In genomic region chr5:43066799-43067741, GRCh38 we compare ENCODE assay signal across 9 cellular contexts. TPM values are rescaled to one million over a fixed set of nuclear protein-coding genes. Genes with fewer than 3 reads are reported as not detected.
DNase-seq lines count a peak whose midpoint lies in the region; ATAC-seq, FAIRE-seq and TF ChIP-seq lines count a peak whose summit lies in the region.
"Had no signal": no experiment of that assay in that cellular context is flagged by ENCODE, and none has a peak within 500 bp of the region (broad histone marks: within the 10 kb centered on the region; RNA-seq: fewer than 3 reads in every experiment).

No MANE protein-coding gene starts in this region.

- peak; percentile 62 to 99; a peak in 2 of 3 replicates for TF ChIP-seq EP300 in H1 (IDR thresholded peaks at IDR 0.05; ENCODE audit: borderline replicate concordance in 1 of 2, low read depth in 2 of 2, low read length in 2 of 2)

- peak overlapping the region; percentile 93 for H3K27ac ChIP-seq in C4-2B
- H3K27ac ChIP-seq in H1 (ENCODE audit: low read depth, low read length) = peak overlapping the region; percentile 83

- H2BK12ac ChIP-seq in H1 (ENCODE audit: low read depth, low read length) = peak overlapping the region; percentile 55; the same call in 1 of the 2 replicates

- H3K27me3 ChIP-seq in H1 (replicated peaks in 1 of 4; ENCODE audit: control insufficient read depth in 3 of 4, extremely low read depth in 1 of 4, insufficient read depth in 3 of 4, low read length in 3 of 4) = peaks cover 0 to 3% (median 0%) of the 10 kb centered on the region in 4 experiments; a peak in 1 of 7 replicates

- H4K5ac ChIP-seq in H1 (ENCODE audit: insufficient read length, low read depth, low read length) = peak overlapping the region; percentile 53

- no peaks in the 10 kb centered on the region for H4K20me1 ChIP-seq in H1 (replicated peaks in 1 of 2; ENCODE audit: control insufficient read depth in 1 of 2, insufficient read depth in 2 of 2, low read length in 2 of 2)

- FAIRE-seq in H1 (lab: Jason Lieb, UNC) = no peak
- FAIRE-seq: endometrium had no signal

- H2BK5ac ChIP-seq in H1 (ENCODE audit: low read depth, low read length) = peak overlapping the region; percentile 53; the same call in 1 of the 2 replicates

- peak; percentile 62 to 84 for TF ChIP-seq POLR2A in H1 (IDR thresholded peaks at IDR 0.05; ENCODE audit: control extremely low read depth in 1 of 2, low read depth in 2 of 2, low read length in 2 of 2)

- H2BK15ac ChIP-seq in H1 (ENCODE audit: low read length) = no peak overlapping the region

- H3K9me3 ChIP-seq in H1 (ENCODE audit: insufficient read depth in 2 of 2, low read depth in 1 of 2, low read length in 1 of 2) = no peaks in the 10 kb centered on the region

- H2BK20ac ChIP-seq in H1 (ENCODE audit: low read length) = no peak overlapping the region

- no peak for TF ChIP-seq RAD21 in H1 (IDR thresholded peaks at IDR 0.05 in 1 of 2, conservative IDR thresholded peaks at IDR 0.05 in 1 of 2; ENCODE audit: low read depth in 2 of 2, low read length in 2 of 2)

- H3K14ac ChIP-seq in H1 (ENCODE audit: insufficient read length) = peak overlapping the region; percentile 35

- no peak overlapping the region for H3K23ac ChIP-seq in H1 (ENCODE audit: insufficient read length)

- peaks cover 0 to 4% (median 0%) of the 10 kb centered on the region in 4 experiments; a peak in 2 of 8 replicates for H3K36me3 ChIP-seq in H1 (ENCODE audit: control insufficient read depth in 2 of 4, insufficient read depth in 4 of 4, low read length in 3 of 4)

- H3K56ac ChIP-seq in H1 (replicated peaks; ENCODE audit: insufficient read length, low read depth, low read length) = peak overlapping the region; percentile 83

- peak; percentile 33 for ATAC-seq in GM19397 (IDR thresholded peaks at IDR 0.05; ENCODE audit: unreplicated experiment)

- H2BK120ac ChIP-seq in H1 (replicated peaks; ENCODE audit: low read depth, low read length) = peak overlapping the region; percentile 61

- CTCF ChIA-PET in H1 (lab: Charles Lee; ENCODE audit: partially characterized antibody) = interaction anchor here (0.6 to 4.6 kb wide), 5 partner anchors 25 to 334 kb away, joined by 3 to 17 read pairs (median 4); no protein-coding TSS in a partner anchor

- peak; percentile 48 for DNase-seq in HPDE6-E6E7 (ENCODE audit: extremely low spot score)
- DNase-seq in NK-92 (lab: John Stamatoyannopoulos, UW; ENCODE audit: unreplicated experiment) = peak; percentile 10
- peak; percentile 98 for DNase-seq in activated CD8-positive, alpha-beta memory T cell treated with anti-CD3 and anti-CD28 coated beads for 24 hours
- peak in 1 of 2 experiments; percentile 94 for DNase-seq in H1 (ENCODE audit: low read depth in 1 of 2, low spot score in 2 of 2)
- peak; percentile 92 for DNase-seq in mesenteric fat pad (ENCODE audit: low spot score)
- DNase-seq in stimulated activated CD8-positive, alpha-beta memory T cell treated with anti-CD3 and anti-CD28 coated beads, Interleukin-15, amount 100 ng/mL, for 1 hour (ENCODE audit: low read depth) = peak; percentile 88

- POLR2A ChIA-PET in H1 (lab: Charles Lee; ENCODE audit: partially characterized antibody) = interaction anchor here (0.6 to 3.3 kb wide), 7 partner anchors 22 to 417 kb away, joined by 3 to 10 read pairs (median 5); partner anchors contain the start of genes TMEM267 and ZNF131

- H3K4me2 ChIP-seq in H1 (ENCODE audit: insufficient read depth in 1 of 2, low read depth in 2 of 2, low read length in 2 of 2) = peak overlapping the region; percentile 86 to 92

- H2AK5ac ChIP-seq in H1 (ENCODE audit: low read depth, low read length) = no peak overlapping the region

- peaks cover 3 to 7% (median 3%) of the 10 kb centered on the region in 4 experiments for H3K4me1 ChIP-seq in H1 (replicated peaks in 1 of 4; ENCODE audit: control insufficient read depth in 3 of 4, insufficient read depth in 4 of 4, low read length in 3 of 4)

- WGBS in H1 (ENCODE audit: extremely low coverage in 1 of 2, insufficient coverage in 1 of 2, insufficient read length in 1 of 2, insufficient replicate concordance in 2 of 2, low coverage in 1 of 2, low lambda C conversion rate in 2 of 2, missing lambda C conversion rate in 1 of 2), 2 experiments = 6% methylated on average over 38 of the region's 45 CpGs; no CpG with 5 or more reads in 1 of the 2 experiments

- H3K4me3 ChIP-seq in H1 (ENCODE audit: extremely low read depth in 1 of 4, insufficient read depth in 2 of 4, low read depth in 3 of 4, low read length in 4 of 4) = peak overlapping the region; percentile 79 to 97 (median 84)

- H4K8ac ChIP-seq in H1 (ENCODE audit: extremely low read depth, insufficient read depth, low read length) = peak overlapping the region; percentile 98

- TF ChIP-seq CTCF in C4-2B (conservative IDR thresholded peaks at IDR 0.05) (no peak), H1 (IDR thresholded peaks at IDR 0.05; ENCODE audit: control extremely low read depth in 1 of 3, insufficient read depth in 1 of 3, low read depth in 1 of 3, low read length in 3 of 3) (no peak)

- no peaks in the 10 kb centered on the region for H3K79me1 ChIP-seq in H1 (ENCODE audit: low read depth, low read length)

- peak overlapping the region; percentile 90 to 95 (median 94) for H3K9ac ChIP-seq in H1 (replicated peaks in 1 of 4; ENCODE audit: extremely low read depth in 1 of 4, low read depth in 3 of 4, low read length in 3 of 4)

- peaks cover 17% of the 10 kb centered on the region for H3K23me2 ChIP-seq in H1 (ENCODE audit: low read depth, low read length)

- H3K79me2 ChIP-seq in H1 (ENCODE audit: control insufficient read depth in 1 of 2, insufficient read depth in 2 of 2, low read length in 2 of 2) = peaks cover 0 to 6% of the 10 kb centered on the region in 2 experiments; a peak in 1 of 4 replicates

- peak overlapping the region; percentile 87 for H4K91ac ChIP-seq in H1 (replicated peaks; ENCODE audit: insufficient read length, low read length)

- peak overlapping the region; percentile 8 for H3K4ac ChIP-seq in H1 (replicated peaks; ENCODE audit: insufficient read length, low read depth, low read length)

- H3K18ac ChIP-seq in H1 (ENCODE audit: extremely low read depth, low read length) = peak overlapping the region; percentile 92

- H2AFZ ChIP-seq in H1 (ENCODE audit: low read length) = peak overlapping the region; percentile 91

TF ChIP-seq in H1, 55 proteins besides CTCF, POLR2A, EP300 and RAD21 (continues in another document):
- TF ChIP-seq KDM5A (IDR thresholded peaks at IDR 0.05; ENCODE audit: low read length) (peak; percentile 21; the same call in 1 of the 2 replicates), RBBP5 (IDR thresholded peaks at IDR 0.05; ENCODE audit: borderline replicate concordance, low read depth, low read length) (no peak; the same call in 1 of the 2 replicates), E2F6 (IDR thresholded peaks at IDR 0.05) (0 out of 2 replicates have a peak, but pooled peaks have one; percentile 23), ASH2L (IDR thresholded peaks at IDR 0.05; ENCODE audit: low read length) (peak; percentile 81), BRCA1 (IDR thresholded peaks at IDR 0.05; ENCODE audit: low read depth, low read length) (no peak), SP4 (IDR thresholded peaks at IDR 0.05; ENCODE audit: low read length) (no peak), SAP30 (IDR thresholded peaks at IDR 0.05; ENCODE audit: insufficient read depth, insufficient replicate concordance, low read length) (peak; percentile 89), TBP (IDR thresholded peaks at IDR 0.05; ENCODE audit: low read depth, low read length) (peak; percentile 65), TAF7 (optimal IDR thresholded peaks at IDR 0.05; ENCODE audit: borderline replicate concordance, low read depth, low read length) (peak; percentile 18), SIX5 (IDR thresholded peaks at IDR 0.05; ENCODE audit: low read depth, low read length) (peak; percentile 10; the same call in 1 of the 2 replicates), CREB1 (IDR thresholded peaks at IDR 0.05) (peak; percentile 50), POLR2AphosphoS5 (IDR thresholded peaks at IDR 0.05; ENCODE audit: low read depth, low read length) (peak; percentile 8; the same call in 1 of the 2 replicates)

RNA-seq across cellular contexts. Expression of gene ANXA2R, which starts 27.0 kb away (rescaled TPM):
- 0.17 and 0.29 TPM in 2 replicates for total RNA-seq in H1 (2021; fragmentation: NEBNext Ultra II Directional; extraction: Animal tissue kit (Norgen Biotek cat#: 25700))
- polyA plus RNA-seq in H1 (2011; rRNA removed) = 0.08 and 0.11 TPM in 2 replicates
- 0.14 TPM for polyA plus RNA-seq in H1 (2011; cell fraction: cytosol; rRNA removed)
- 0.30 TPM for polyA plus RNA-seq in H1 (2011; cell fraction: nucleus; rRNA removed)
- 0.11 TPM in 1 of 4 replicates, not detected in the others for polyA plus RNA-seq in H1 (2012, experiment 1 of 2)
- not detected for polyA plus RNA-seq in H1 (2012, experiment 2 of 2)
- polyA plus RNA-seq in H1 (2013, experiment 1 of 2) = not detected
- 0.04 TPM for polyA plus RNA-seq in H1 (2013, experiment 2 of 2)
- polyA minus RNA-seq in H1 (2011; rRNA and poly(A)+ RNA removed) = 0.56 and 1.2 TPM in 2 replicates
- polyA minus RNA-seq in H1 (2011; cell fraction: cytosol; rRNA and poly(A)+ RNA removed) = not detected
- polyA minus RNA-seq in H1 (2011; cell fraction: nucleus; rRNA and poly(A)+ RNA removed) = 1.2 TPM
- total RNA-seq in mesenteric fat pad = 2.0 TPM

RNA-seq across cellular contexts. Expression of gene ZNF131, which starts 53.6 kb away (rescaled TPM):
- 34.9 and 36.3 TPM in 2 replicates for total RNA-seq in H1 (2021; fragmentation: NEBNext Ultra II Directional; extraction: Animal tissue kit (Norgen Biotek cat#: 25700))
- 11.7 and 16.1 TPM in 2 replicates for polyA plus RNA-seq in H1 (2011; rRNA removed)
- 21.2 TPM for polyA plus RNA-seq in H1 (2011; cell fraction: cytosol; rRNA removed)
- 20.4 TPM for polyA plus RNA-seq in H1 (2011; cell fraction: nucleus; rRNA removed)
- 23.4 to 32.6 TPM (median 24.7 TPM) in 4 replicates for polyA plus RNA-seq in H1 (2012, experiment 1 of 2)
- polyA plus RNA-seq in H1 (2012, experiment 2 of 2) = 3.2 TPM
- 42.2 TPM for polyA plus RNA-seq in H1 (2013, experiment 1 of 2)
- 42.9 TPM for polyA plus RNA-seq in H1 (2013, experiment 2 of 2)
- 34.1 and 43.9 TPM in 2 replicates for polyA minus RNA-seq in H1 (2011; rRNA and poly(A)+ RNA removed)
- 28.8 TPM for polyA minus RNA-seq in H1 (2011; cell fraction: cytosol; rRNA and poly(A)+ RNA removed)
- 65.7 TPM for polyA minus RNA-seq in H1 (2011; cell fraction: nucleus; rRNA and poly(A)+ RNA removed)
- total RNA-seq in mesenteric fat pad = 28.3 TPM
